8 cellular contexts compared by ENCODE assay signal in the genomic region with DNA sequence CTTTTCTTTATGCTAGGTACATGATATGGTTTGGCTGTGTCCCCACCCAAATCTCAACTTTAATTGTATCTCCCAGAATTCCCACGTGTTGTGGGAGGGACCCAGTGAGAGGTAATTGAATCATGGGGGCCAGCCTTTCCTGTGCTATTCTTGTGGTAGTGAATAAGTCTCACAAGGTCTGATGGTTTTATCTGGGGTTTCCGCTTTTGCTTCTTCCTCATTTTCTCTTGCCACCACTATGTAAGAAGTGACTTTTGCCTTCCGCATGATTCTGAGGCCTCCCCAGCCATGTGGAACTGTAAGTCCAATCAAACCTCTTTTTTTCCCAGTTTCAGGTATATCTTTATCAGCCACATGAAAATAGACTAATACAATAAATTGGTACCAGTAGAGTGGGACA.
A peak's percentile ranks its signal among the peaks of the same experiment; 100 is the strongest.
DNase-seq lines count a peak whose midpoint lies in the region; ATAC-seq lines count a peak whose summit lies in the region.
"Not testable (repeated sequence)": the region's sequence is repeated elsewhere in the genome, so short reads cannot be mapped to it uniquely, and the experiment has no call there.

No MANE protein-coding gene starts in this region.

- CTCF ChIA-PET in activated naive CD4-positive, alpha-beta T cell treated with anti-CD3 and anti-CD28 coated beads for 36 hours (lab: Charles Lee) = interaction anchor here (0.6 kb wide), 1 partner anchor 8 kb away, joined by 3 read pairs; no protein-coding TSS in a partner anchor

- ATAC-seq in memory B cell (ENCODE audit: low read depth) = peak; percentile 64
- ATAC-seq in stimulated activated naive B cell treated with anti-CD40 and anti-IgM and Interleukin-4, amounts not matched to agents 10 μg/mL and 1 μg/mL and 100 μg/mL, for 72 hours (replicated peaks) = peak; percentile 64 to 66

- H3K27ac Mint-ChIP-seq in activated naive CD4-positive, alpha-beta T cell treated with anti-CD3 and anti-CD28 coated beads for 36 hours = not testable (repeated sequence)
- peak overlapping the region; percentile 35 for H3K27ac Mint-ChIP-seq in memory B cell
- H3K27ac Mint-ChIP-seq in stimulated activated naive B cell treated with anti-CD40 and anti-IgM and Interleukin-4, amounts not matched to agents 10 μg/mL and 1 μg/mL and 100 μg/mL, for 72 hours = peak overlapping the region; percentile 68

- H3K4me1 Mint-ChIP-seq in activated naive CD4-positive, alpha-beta T cell treated with anti-CD3 and anti-CD28 coated beads for 36 hours (ENCODE audit: low read depth) = not testable (repeated sequence)
- peaks cover 10% of the 10 kb centered on the region for H3K4me1 Mint-ChIP-seq in memory B cell
- H3K4me1 Mint-ChIP-seq in stimulated activated naive B cell treated with anti-CD40 and anti-IgM and Interleukin-4, amounts not matched to agents 10 μg/mL and 1 μg/mL and 100 μg/mL, for 72 hours = peaks cover 10 to 19% of the 10 kb centered on the region in 2 donors

- H3K27me3 Mint-ChIP-seq in activated naive CD4-positive, alpha-beta T cell treated with anti-CD3 and anti-CD28 coated beads for 36 hours (ENCODE audit: low read depth); memory B cell; stimulated activated naive B cell treated with anti-CD40 and anti-IgM and Interleukin-4, amounts not matched to agents 10 μg/mL and 1 μg/mL and 100 μg/mL, for 72 hours: not testable (repeated sequence)

- DNase-seq in CD1c-positive myeloid dendritic cell (ENCODE audit: extremely low spot score) (peak; percentile 81), KBM-7 (peak; percentile 96), MV-4-11 (lab: John Stamatoyannopoulos, UW) (peak; percentile 97), OCI-M1 (lab: John Stamatoyannopoulos, UW) (peak; percentile 53), UCSD-AML1 (lab: John Stamatoyannopoulos, UW; ENCODE audit: unreplicated experiment) (peak; percentile 42), memory B cell (ENCODE audit: low spot score in 2 of 2) (peak in 1 of 2 donors; percentile 18)
- DNase-seq in activated naive CD4-positive, alpha-beta T cell treated with anti-CD3 and anti-CD28 coated beads for 36 hours = peak; percentile 14
- DNase-seq in stimulated activated naive B cell treated with anti-CD40 and anti-IgM and Interleukin-4, amounts not matched to agents 10 μg/mL and 1 μg/mL and 100 μg/mL, for 72 hours = peak; percentile 22

- in situ Hi-C loops in KBM-7 (cut with MboI; ENCODE audit: low pct_unique_long_range_greater_than_20kb, low sequenced_read_pairs) = not testable (repeated sequence)

- H3K36me3 Mint-ChIP-seq in activated naive CD4-positive, alpha-beta T cell treated with anti-CD3 and anti-CD28 coated beads for 36 hours (ENCODE audit: low read depth); memory B cell; stimulated activated naive B cell treated with anti-CD40 and anti-IgM and Interleukin-4, amounts not matched to agents 10 μg/mL and 1 μg/mL and 100 μg/mL, for 72 hours: not testable (repeated sequence)

- H3K9me3 Mint-ChIP-seq in activated naive CD4-positive, alpha-beta T cell treated with anti-CD3 and anti-CD28 coated beads for 36 hours; memory B cell: not testable (repeated sequence)
- H3K9me3 Mint-ChIP-seq in stimulated activated naive B cell treated with anti-CD40 and anti-IgM and Interleukin-4, amounts not matched to agents 10 μg/mL and 1 μg/mL and 100 μg/mL, for 72 hours = peaks cover 10 to 13% of the 10 kb centered on the region in 2 donors

- not testable (repeated sequence) for H3K4me3 Mint-ChIP-seq in activated naive CD4-positive, alpha-beta T cell treated with anti-CD3 and anti-CD28 coated beads for 36 hours; memory B cell; stimulated activated naive B cell treated with anti-CD40 and anti-IgM and Interleukin-4, amounts not matched to agents 10 μg/mL and 1 μg/mL and 100 μg/mL, for 72 hours

- intact Hi-C loops in activated naive CD4-positive, alpha-beta T cell treated with anti-CD3 and anti-CD28 coated beads for 36 hours (cut with micrococcal nuclease) = not testable (repeated sequence)
